In genomic region chr14:102235275-102235897, GRCh38 we compare ENCODE assay signal across 8 cellular contexts.
DNase-seq lines count a peak whose midpoint lies in the region; ATAC-seq and TF ChIP-seq lines count a peak whose summit lies in the region.

No MANE protein-coding gene starts in this region.

- H3K27ac ChIP-seq in IMR-90 (ENCODE audit: insufficient read depth, low read length) = no peak overlapping the region; the same call in 1 of the 2 replicates
- peak overlapping the region; percentile 63 for H3K27ac ChIP-seq in PC-3 (ENCODE audit: low read length)
- no peak overlapping the region for H3K27ac ChIP-seq in neutrophil
- peak overlapping the region in 2 of 5 donors; percentile 19 to 49 for H3K27ac ChIP-seq in stomach

- no peaks in the 10 kb centered on the region for H3K36me3 Mint-ChIP-seq in activated T-helper 1 cell treated with anti-CD3 and anti-CD28 coated beads, Interleukin-12 subunit alpha, Interleukin-12 subunit beta, Interleukin-2, Interleukin-4 antibody, amounts not matched to agents 30 ng/mL and 10 ng/mL and 1 ng/mL, durations not matched to agents 14 hours and 24 hours and 36 hours (ENCODE audit: low read depth)

- no peak overlapping the region for H3K18ac ChIP-seq in IMR-90 (ENCODE audit: low read depth, low read length)

- POLR2A ChIA-PET in IMR-90 (lab: Charles Lee; ENCODE audit: unreplicated experiment) (no interaction called here), PC-3 (lab: Charles Lee; ENCODE audit: unreplicated experiment) (no interaction called here)

- dilution Hi-C loops in IMR-90 (cut with HindIII; ENCODE audit: low sequenced_read_pairs, unreplicated experiment) = no loop called here

- CTCF ChIA-PET in IMR-90 (lab: Yijun Ruan, JAX) = no interaction called here
- CTCF ChIA-PET in PC-3 (lab: Charles Lee) = interaction anchor here (0.7 kb wide), 1 partner anchor 1760 kb away, joined by 3 read pairs; no protein-coding TSS in a partner anchor

- H3K36me3 ChIP-seq in IMR-90 (ENCODE audit: control insufficient read depth, insufficient read depth, low read length) = 0 out of 2 replicates have a peak, but pooled peaks cover 1% of the 10 kb centered on the region
- H3K36me3 ChIP-seq in PC-3 (ENCODE audit: low read depth, low read length) = peaks cover 27% of the 10 kb centered on the region
- no peaks in the 10 kb centered on the region for H3K36me3 ChIP-seq in neutrophil
- peaks cover 0 to 34% (median 26%) of the 10 kb centered on the region in 4 donors for H3K36me3 ChIP-seq in stomach

- H3K23ac ChIP-seq in IMR-90 (ENCODE audit: low read depth, low read length) = no peak overlapping the region

- H2BK5ac ChIP-seq in IMR-90 (ENCODE audit: low read depth, low read length, poor library complexity, severe bottlenecking) = peak overlapping the region; percentile 49

- H4K20me1 ChIP-seq in IMR-90 (ENCODE audit: insufficient read depth, low read length) (no peaks in the 10 kb centered on the region), PC-3 (ENCODE audit: low read length) (no peaks in the 10 kb centered on the region)

- H3K27me3 Mint-ChIP-seq in activated T-helper 1 cell treated with anti-CD3 and anti-CD28 coated beads, Interleukin-12 subunit alpha, Interleukin-12 subunit beta, Interleukin-2, Interleukin-4 antibody, amounts not matched to agents 30 ng/mL and 10 ng/mL and 1 ng/mL, durations not matched to agents 14 hours and 24 hours and 36 hours (ENCODE audit: insufficient read depth) = no peaks in the 10 kb centered on the region

- H3K4me3 ChIP-seq in IMR-90 (ENCODE audit: insufficient read depth, low read depth, low read length) (no peak overlapping the region), PC-3 (ENCODE audit: low read length) (no peak overlapping the region), neutrophil (ENCODE audit: low read depth in 1 of 2, low read length in 1 of 2) (no peak overlapping the region), stomach (peak overlapping the region; percentile 27 to 36 (median 29))

- H2BK15ac ChIP-seq in IMR-90 (ENCODE audit: low read depth, low read length) = 0 out of 3 replicates have a peak overlapping the region, but pooled peaks have one; percentile 31

- no peak overlapping the region for H3K4me3 Mint-ChIP-seq in activated T-helper 1 cell treated with anti-CD3 and anti-CD28 coated beads, Interleukin-12 subunit alpha, Interleukin-12 subunit beta, Interleukin-2, Interleukin-4 antibody, amounts not matched to agents 30 ng/mL and 10 ng/mL and 1 ng/mL, durations not matched to agents 14 hours and 24 hours and 36 hours

- in situ Hi-C loops in IMR-90 (cut with MboI; ENCODE audit: low sequenced_read_pairs) = loop anchor here (5.0 kb wide), 1 partner anchor 77 kb away; no protein-coding TSS in a partner anchor

- peak overlapping the region; percentile 55 for H2BK20ac ChIP-seq in IMR-90 (ENCODE audit: low read depth, low read length)

- 16% methylated on average over 5 of the region's 19 CpGs; no CpG with 5 or more reads in 1 of the 2 experiments for WGBS in IMR-90 (ENCODE audit: extremely low coverage in 2 of 2, insufficient read length in 1 of 2), 2 experiments
- 38 to 45% (median 41%) methylated on average over 19 of the region's 19 CpGs for WGBS in stomach, 5 donors

- H4K8ac ChIP-seq in IMR-90 (ENCODE audit: low read depth in 2 of 2, low read length in 2 of 2) = peak overlapping the region; percentile 48 to 84

- peak overlapping the region; percentile 33 for H4K91ac ChIP-seq in IMR-90 (ENCODE audit: insufficient read depth, low read depth, low read length)

- H3K9me2 ChIP-seq in PC-3 (replicated peaks; ENCODE audit: low read length) = no peaks in the 10 kb centered on the region

- TF ChIP-seq RAD21 in IMR-90 (IDR thresholded peaks at IDR 0.05; ENCODE audit: low read length) = peak; percentile 86

- H3K9me3 ChIP-seq in IMR-90 (ENCODE audit: control insufficient read depth, insufficient read depth, low read length) (no peaks in the 10 kb centered on the region), PC-3 (ENCODE audit: low read length) (no peaks in the 10 kb centered on the region), neutrophil (no peaks in the 10 kb centered on the region), stomach (no peaks in the 10 kb centered on the region)

- ATAC-seq in GM18498 (IDR thresholded peaks at IDR 0.05; ENCODE audit: unreplicated experiment) (peak; percentile 76), IMR-90 (ENCODE audit: low read depth) (peak; percentile 94), PC-3 (peak; percentile 98), GM21423 (IDR thresholded peaks at IDR 0.05; ENCODE audit: unreplicated experiment) (no peak)

- H3K4me2 ChIP-seq in IMR-90 (ENCODE audit: low read depth, low read length) (peak overlapping the region; percentile 16; the same call in 1 of the 2 replicates), PC-3 (ENCODE audit: low read length) (peak overlapping the region; percentile 26; the same call in 1 of the 2 replicates)

- no peaks in the 10 kb centered on the region for H3F3A ChIP-seq in PC-3 (ENCODE audit: low read length, unreplicated experiment)

- peaks cover 0 to 3% of the 10 kb centered on the region in 2 experiments; a peak in 1 of 4 replicates for H3K79me1 ChIP-seq in IMR-90 (ENCODE audit: low read depth in 1 of 2, low read length in 2 of 2)

- no peaks in the 10 kb centered on the region for H3K4me1 Mint-ChIP-seq in activated T-helper 1 cell treated with anti-CD3 and anti-CD28 coated beads, Interleukin-12 subunit alpha, Interleukin-12 subunit beta, Interleukin-2, Interleukin-4 antibody, amounts not matched to agents 30 ng/mL and 10 ng/mL and 1 ng/mL, durations not matched to agents 14 hours and 24 hours and 36 hours (ENCODE audit: low read depth)

- BruUV-seq in IMR-90 (replicated peaks; lab: Mats Ljungman, UMichigan) (no TSS peak), PC-3 (replicated peaks; lab: Mats Ljungman, UMichigan) (no TSS peak)

- H3K27ac Mint-ChIP-seq in activated T-helper 1 cell treated with anti-CD3 and anti-CD28 coated beads, Interleukin-12 subunit alpha, Interleukin-12 subunit beta, Interleukin-2, Interleukin-4 antibody, amounts not matched to agents 30 ng/mL and 10 ng/mL and 1 ng/mL, durations not matched to agents 14 hours and 24 hours and 36 hours = no peak overlapping the region

- peak overlapping the region; percentile 66; the same call in 1 of the 2 replicates for H2BK120ac ChIP-seq in IMR-90 (ENCODE audit: low read depth, low read length)

- H3K4me1 ChIP-seq in IMR-90 (ENCODE audit: control insufficient read depth, insufficient read depth, low read length) (peaks cover 4% of the 10 kb centered on the region), PC-3 (ENCODE audit: insufficient read depth, low read length) (peaks cover 12% of the 10 kb centered on the region), neutrophil (ENCODE audit: control insufficient read depth in 1 of 2, insufficient read depth in 1 of 2, low read depth in 1 of 2, low read length in 1 of 2) (peaks cover 0 to 12% of the 10 kb centered on the region in 2 experiments), stomach (peaks cover 0 to 15% (median 12%) of the 10 kb centered on the region in 4 donors)

- peak overlapping the region; percentile 4 for H2AK9ac ChIP-seq in IMR-90 (replicated peaks; ENCODE audit: low read depth, low read length, poor library complexity)

- H3K9me3 Mint-ChIP-seq in activated T-helper 1 cell treated with anti-CD3 and anti-CD28 coated beads, Interleukin-12 subunit alpha, Interleukin-12 subunit beta, Interleukin-2, Interleukin-4 antibody, amounts not matched to agents 30 ng/mL and 10 ng/mL and 1 ng/mL, durations not matched to agents 14 hours and 24 hours and 36 hours = no peaks in the 10 kb centered on the region

- H3K9ac ChIP-seq in IMR-90 (ENCODE audit: low read depth, low read length) (peak overlapping the region; percentile 2; the same call in 1 of the 2 replicates), PC-3 (ENCODE audit: low read length) (peak overlapping the region; percentile 58)

- H3K4ac ChIP-seq in IMR-90 (ENCODE audit: low read depth, low read length) = peak overlapping the region; percentile 75

- H4K5ac ChIP-seq in IMR-90 (ENCODE audit: low read depth, low read length) = peak overlapping the region; percentile 47; the same call in 1 of the 2 replicates

- TF ChIP-seq CTCF in IMR-90 (conservative IDR thresholded peaks at IDR 0.05; ENCODE audit: low read depth, low read length) (peak; percentile 84), PC-3 (conservative IDR thresholded peaks at IDR 0.05; ENCODE audit: low read depth, low read length) (peak; percentile 89), neutrophil (IDR thresholded peaks at IDR 0.05) (peak; percentile 71), stomach (IDR thresholded peaks at IDR 0.05) (peak in 5 of 7 experiments; percentile 69 to 82 (median 78))

- H3K56ac ChIP-seq in IMR-90 (ENCODE audit: extremely low read depth, insufficient read depth, low read length) = no peak overlapping the region

- 0 out of 2 replicates have a peak overlapping the region, but pooled peaks have one; percentile 5 for H3K14ac ChIP-seq in IMR-90 (replicated peaks; ENCODE audit: low read depth, low read length)

- H3K9me1 ChIP-seq in IMR-90 (ENCODE audit: insufficient read depth, low read length) = 0 out of 2 replicates have a peak, but pooled peaks cover 5% of the 10 kb centered on the region

- intact Hi-C loops in IMR-90 (cut with micrococcal nuclease) = loop anchor here (1.0 to 2.0 kb wide), 2 partner anchors 69 to 79 kb away; partner anchors contain the start of gene MOK
- intact Hi-C loops in PC-3 (cut with micrococcal nuclease) = loop anchor here (1.0 kb wide), 1 partner anchor 79 kb away; no protein-coding TSS in a partner anchor
- intact Hi-C loops in activated T-helper 1 cell treated with anti-CD3 and anti-CD28 coated beads, Interleukin-12 subunit alpha, Interleukin-12 subunit beta, Interleukin-2, Interleukin-4 antibody, amounts not matched to agents 30 ng/mL and 10 ng/mL and 1 ng/mL, durations not matched to agents 14 hours and 24 hours and 36 hours (cut with micrococcal nuclease) = loop anchor here (1.0 to 2.0 kb wide), 3 partner anchors 79 to 281 kb away; partner anchors contain the start of gene ANKRD9
- intact Hi-C loops in stomach (cut with DNase I; ENCODE audit: low total_unique reads) = loop anchor here (5.0 kb wide), 1 partner anchor 77 kb away; no protein-coding TSS in a partner anchor

- peak overlapping the region; percentile 50; the same call in 1 of the 2 replicates for H2AK5ac ChIP-seq in IMR-90 (ENCODE audit: low read depth, low read length)

- H3K27me3 ChIP-seq in IMR-90 (ENCODE audit: control insufficient read depth, insufficient read depth, low read length) = no peaks in the 10 kb centered on the region
- no peaks in the 10 kb centered on the region for H3K27me3 ChIP-seq in PC-3 (ENCODE audit: low read length)
- H3K27me3 ChIP-seq in neutrophil = no peaks in the 10 kb centered on the region
- H3K27me3 ChIP-seq in stomach = no peaks in the 10 kb centered on the region

- TF ChIP-seq EP300 in stomach (IDR thresholded peaks at IDR 0.05) = no peak

- peak; percentile 89 for DNase-seq in IMR-90
- DNase-seq in PC-3 = peak; percentile 92
- peak; percentile 68 for DNase-seq in activated T-helper 1 cell treated with anti-CD3 and anti-CD28 coated beads, Interleukin-12 subunit alpha, Interleukin-12 subunit beta, Interleukin-2, Interleukin-4 antibody, amounts not matched to agents 30 ng/mL and 10 ng/mL and 1 ng/mL, durations not matched to agents 14 hours and 24 hours and 36 hours (ENCODE audit: low spot score)
- peak; percentile 84 for DNase-seq in fibroblast of the conjunctiva (ENCODE audit: low read depth)
- DNase-seq in stomach = peak; percentile 93

- H3K79me2 ChIP-seq in PC-3 (ENCODE audit: low read length) = peaks cover 23% of the 10 kb centered on the region; the same call in 1 of the 2 replicates

- TF ChIP-seq POLR2A in IMR-90 (IDR thresholded peaks at IDR 0.05; ENCODE audit: low read depth, low read length) (no peak), stomach (IDR thresholded peaks at IDR 0.05) (no peak)

- H2AFZ ChIP-seq in IMR-90 (replicated peaks; ENCODE audit: low read length, poor library complexity) (peak overlapping the region; percentile 84), PC-3 (ENCODE audit: low read length) (no peak overlapping the region)

Comparison
In these comparisons a context has a peak if more than half of its experiments do, and no peak if none do; other contexts are left out.
1. H3K4me3 ChIP-seq: peak in stomach (4 of 4); none in IMR-90 (single experiment), PC-3 (single experiment) and neutrophil (0 of 2).
2. Peak in every context shown above with its lines, with median percentiles within 50 percentile points of each other: DNase-seq and CTCF ChIP-seq.